1 cellular context compared by ENCODE assay signal in genomic region chr6:50452001-50452400, GRCh38.
TF ChIP-seq lines count a peak whose summit lies in the region.

No MANE protein-coding gene starts in this region.

TF ChIP-seq in GM23338, 12 proteins besides CTCF, POLR2A, EP300 and RAD21 (continued from another document):
- TF ChIP-seq ZNF462 (CRISPR knock-in tag; IDR thresholded peaks at IDR 0.05) (no peak), EZH2 (IDR thresholded peaks at IDR 0.05; ENCODE audit: low read depth, unreplicated experiment) (no peak), JUNB (IDR thresholded peaks at IDR 0.05; ENCODE audit: unreplicated experiment) (no peak), ETS1 (IDR thresholded peaks at IDR 0.05) (no peak), REST (IDR thresholded peaks at IDR 0.05; ENCODE audit: unreplicated experiment) (no peak), STAT1 (IDR thresholded peaks at IDR 0.05; ENCODE audit: unreplicated experiment) (no peak)
